23 cellular contexts compared by ENCODE assay signal in genomic region chr9:84990850-84991505, GRCh38.
DNase-seq lines count a peak whose midpoint lies in the region; ATAC-seq, FAIRE-seq and TF ChIP-seq lines count a peak whose summit lies in the region.
"Had no signal": no experiment of that assay in that cellular context is flagged by ENCODE, and none has a peak within 500 bp of the region (broad histone marks: within the 10 kb centered on the region; RNA-seq: fewer than 3 reads in every experiment).

No MANE protein-coding gene starts in this region.

- ATAC-seq in RWPE2 (ENCODE audit: low read depth): no peak
- no peak for ATAC-seq in HG02981 (IDR thresholded peaks at IDR 0.05; ENCODE audit: unreplicated experiment)
- ATAC-seq: CD8-positive, alpha-beta T cell; GM12878; HCT116; K562; Panc1 had no signal

- H3K4me3 Mint-ChIP-seq in chondrocyte (ENCODE audit: unreplicated experiment): no peak overlapping the region
- H3K4me3 Mint-ChIP-seq: CD8-positive, alpha-beta T cell had no signal

- FAIRE-seq in keratinocyte (lab: Jason Lieb, UNC): no peak
- FAIRE-seq: A204.1, G401.6, GM12878, GM18507, K562 had no signal

- TF ChIP-seq CTCF in RWPE2 (IDR thresholded peaks at IDR 0.05; ENCODE audit: poor library complexity, severe bottlenecking) (no peak), chondrocyte (IDR thresholded peaks at IDR 0.05) (no peak), keratinocyte (optimal IDR thresholded peaks at IDR 0.05 in 1 of 3, IDR thresholded peaks at IDR 0.05 in 1 of 3, conservative IDR thresholded peaks at IDR 0.05 in 1 of 3; ENCODE audit: extremely low read depth in 1 of 3, insufficient read depth in 2 of 3, low read length in 3 of 3) (no peak)

- no peaks in the 10 kb centered on the region for H3K36me3 Mint-ChIP-seq in chondrocyte (ENCODE audit: low read depth)
- H3K36me3 Mint-ChIP-seq: CD8-positive, alpha-beta T cell had no signal

- H3K9me1 ChIP-seq in keratinocyte (ENCODE audit: control insufficient read depth, extremely low read depth, insufficient read depth, low read length): no peaks in the 10 kb centered on the region

- H4K20me1 ChIP-seq in keratinocyte (ENCODE audit: control insufficient read depth, extremely low read depth, insufficient read depth, low read length): no peaks in the 10 kb centered on the region
- H4K20me1 ChIP-seq: BLaER1 had no signal

- H3K27ac ChIP-seq in RWPE2 (ENCODE audit: poor library complexity, severe bottlenecking): peak overlapping the region; percentile 43
- peak overlapping the region; percentile 58 for H3K27ac ChIP-seq in keratinocyte (ENCODE audit: control insufficient read depth, insufficient read depth, low read length)
- peak overlapping the region; percentile 62 for H3K27ac ChIP-seq in substantia nigra (ENCODE audit: low read depth, low read length, poor library complexity, severe bottlenecking)
- H3K27ac ChIP-seq: BLaER1, GM23248 had no signal

- peaks cover 4% of the 10 kb centered on the region for H3K27me3 Mint-ChIP-seq in chondrocyte (ENCODE audit: low read depth)

- H3K4me1 ChIP-seq in RWPE2 (ENCODE audit: insufficient read depth, poor library complexity, severe bottlenecking) (peaks cover 22% of the 10 kb centered on the region), keratinocyte (ENCODE audit: control insufficient read depth, extremely low read depth, insufficient read depth, low read length) (peaks cover 21% of the 10 kb centered on the region)
- H3K4me1 ChIP-seq: BLaER1 had no signal

- no peaks in the 10 kb centered on the region for H3K27me3 ChIP-seq in RWPE2 (ENCODE audit: insufficient read depth, poor library complexity, severe bottlenecking)
- H3K27me3 ChIP-seq in keratinocyte (ENCODE audit: control insufficient read depth, extremely low read depth, insufficient read depth, low read length): no peaks in the 10 kb centered on the region
- H3K27me3 ChIP-seq: BLaER1 had no signal

- no peak for DNase-seq in RWPE2 (ENCODE audit: low spot score)
- no peak for DNase-seq in chondrocyte (ENCODE audit: low spot score)
- no peak for DNase-seq in keratinocyte (ENCODE audit: low read depth, low spot score)
- DNase-seq in substantia nigra (lab: John Stamatoyannopoulos, UW): peak in 7 of 49 donors; percentile 31 to 71 (median 59)
- no peak for DNase-seq in cerebellum (ENCODE audit: low spot score)
- no peak for DNase-seq in NCI-H2081 treated with DMSO at 0.1 percent for 48 hours (lab: John Stamatoyannopoulos, UW)
- DNase-seq: CD8-positive, alpha-beta T cell; DMS79 treated with DMSO at 0.1 percent for 48 hours; GM23248; NCI-H1436; NCI-H2029 treated with DMSO at 0.1 percent for 48 hours; NCI-H510A; NCI-H82; Right ventricle myocardium superior had no signal

- H3K4me3 ChIP-seq in RWPE2 (ENCODE audit: severe bottlenecking): no peak overlapping the region
- no peak overlapping the region for H3K4me3 ChIP-seq in keratinocyte (ENCODE audit: control insufficient read depth in 2 of 3, extremely low read depth in 1 of 3, insufficient read depth in 2 of 3, low read depth in 1 of 3, low read length in 3 of 3)
- H3K4me3 ChIP-seq: BLaER1, GM12878, GM23248, K562 had no signal

- H3K9me3 ChIP-seq in RWPE2 (ENCODE audit: severe bottlenecking) (no peaks in the 10 kb centered on the region), keratinocyte (ENCODE audit: control insufficient read depth, low read depth, low read length) (no peaks in the 10 kb centered on the region)
- H3K9me3 ChIP-seq: BLaER1 had no signal

- peak overlapping the region; percentile 57 for H3K4me2 ChIP-seq in keratinocyte (ENCODE audit: control insufficient read depth, extremely low read depth, insufficient read depth, low read depth, low read length)
- H3K4me2 ChIP-seq: BLaER1 had no signal

- H3K27ac Mint-ChIP-seq in chondrocyte (ENCODE audit: unreplicated experiment): peak overlapping the region; percentile 78
- H3K27ac Mint-ChIP-seq: CD8-positive, alpha-beta T cell had no signal

- H3K9me3 Mint-ChIP-seq in chondrocyte (ENCODE audit: low read depth): no peaks in the 10 kb centered on the region
- H3K9me3 Mint-ChIP-seq: CD8-positive, alpha-beta T cell had no signal

- no peaks in the 10 kb centered on the region for H3K79me2 ChIP-seq in keratinocyte (ENCODE audit: control insufficient read depth, insufficient read depth, low read length)

- H3K4me1 Mint-ChIP-seq in chondrocyte (ENCODE audit: low read depth): peaks cover 35% of the 10 kb centered on the region

- H3K9ac ChIP-seq in keratinocyte (ENCODE audit: control insufficient read depth, extremely low read depth, insufficient read depth, low read length): peak overlapping the region; percentile 42
- H3K9ac ChIP-seq: BLaER1, GM23248 had no signal

- H3K36me3 ChIP-seq in RWPE2 (ENCODE audit: low read depth) (no peaks in the 10 kb centered on the region), keratinocyte (ENCODE audit: control insufficient read depth in 2 of 2, extremely low read depth in 1 of 2, insufficient read depth in 2 of 2, low read length in 2 of 2) (no peaks in the 10 kb centered on the region)
- H3K36me3 ChIP-seq: BLaER1 had no signal

- H2AFZ ChIP-seq in keratinocyte (ENCODE audit: control insufficient read depth, low read length): peak overlapping the region; percentile 31
- H2AFZ ChIP-seq: GM23248 had no signal

- dilution Hi-C loops in keratinocyte (cut with MboI; ENCODE audit: extremely low pct_ligation_motif_present, low sequenced_read_pairs): no loop called here
